In the genomic region with DNA sequence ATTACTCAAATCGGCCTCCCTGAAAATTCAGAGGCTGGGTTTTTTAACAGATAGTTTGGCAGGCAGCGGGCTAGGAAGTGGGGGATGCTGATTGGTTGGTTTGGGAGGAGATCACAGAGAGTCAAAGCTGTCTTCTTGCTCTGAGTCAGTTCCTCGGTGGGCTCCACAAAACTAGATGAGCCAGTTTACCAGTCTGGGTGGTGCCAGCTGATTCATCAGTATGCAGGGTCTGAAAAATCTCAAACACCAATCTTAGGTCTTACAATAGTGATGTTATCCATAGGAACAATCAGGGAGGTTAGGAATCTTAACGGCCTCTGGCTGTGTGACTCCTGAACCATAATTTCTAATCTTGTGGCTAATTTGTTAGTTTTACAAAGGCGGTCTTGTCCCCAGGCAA, we compare ENCODE assay signal across 26 cellular contexts.
"Had no signal": no experiment of that assay in that cellular context is flagged by ENCODE, and none has a peak within 500 bp of the region (broad histone marks: within the 10 kb centered on the region; RNA-seq: fewer than 3 reads in every experiment).

No MANE protein-coding gene starts in this region.

- H3K27ac Mint-ChIP-seq: activated naive CD4-positive, alpha-beta T cell treated with anti-CD3 and anti-CD28 coated beads, Interleukin-2, amount 50 U/mL, for 72 hours; activated T-cell treated with anti-CD3 and anti-CD28 coated beads, Interleukin-2, amount 50 U/mL, for 24 hours; activated T-helper 17 cell treated with anti-CD3 and anti-CD28 coated beads, Interleukin-2, amount 50 U/mL, for 72 hours; brain; dendritic cell treated with granulocyte-macrophage colony-stimulating factor and Interleukin-4, amounts not matched to agents 40 ng/mL and 50 ng/mL, for 4 days; immature natural killer cell; mesothelial cell of epicardium; natural killer cell; stimulated activated naive B cell treated with anti-CD40 and anti-IgM and Interleukin-4, amounts not matched to agents 10 μg/mL and 1 μg/mL and 100 μg/mL, for 72 hours; WTC11 had no signal

- H3K4me1 ChIP-seq: left lung, parathyroid adenoma, transverse colon, uterus had no signal

- H3K27me3 ChIP-seq: left lung, neutrophil, transverse colon, uterus had no signal

- H3K4me3 ChIP-seq: left lung, lung, skin epidermis, transverse colon, uterus had no signal

- ATAC-seq: activated naive CD4-positive, alpha-beta T cell treated with anti-CD3 and anti-CD28 coated beads, Interleukin-2, amount 50 U/mL, for 72 hours; activated T-helper 17 cell treated with anti-CD3 and anti-CD28 coated beads, Interleukin-2, amount 50 U/mL, for 72 hours; natural killer cell; right cardiac atrium had no signal

- H3K36me3 ChIP-seq: left lung, neutrophil, transverse colon, uterus had no signal

- H2AFZ ChIP-seq: parathyroid adenoma had no signal

- H3K79me2 ChIP-seq: parathyroid adenoma had no signal

- H3K9me3 ChIP-seq: uterus had no signal

- DNase-seq: activated CD8-positive, alpha-beta memory T cell treated with anti-CD3 and anti-CD28 coated beads for 24 hours; activated CD8-positive, alpha-beta memory T cell treated with anti-CD3 and anti-CD28 coated beads, Interleukin-2, amount 50 U/mL, for 4 hours; activated T-cell treated with anti-CD3 and anti-CD28 coated beads, Interleukin-2, amount 50 U/mL, for 24 hours; aorta; caudate nucleus; effector CD4-positive, alpha-beta T cell; foreskin melanocyte; immature natural killer cell; kidney glomerular epithelial cell; left lung; natural killer cell; right cardiac atrium; stimulated activated CD4-positive, alpha-beta T cell treated with anti-CD3 and anti-CD28 coated beads, Interleukin-2, amount 100 ng/mL, for 24 hours; stimulated activated naive B cell treated with anti-CD40 and anti-IgM and Interleukin-4, amounts not matched to agents 10 μg/mL and 1 μg/mL and 100 μg/mL, for 72 hours; transverse colon; uterus had no signal

- H3K27ac ChIP-seq: left lung, neutrophil, parathyroid adenoma, skin epidermis, transverse colon, uterus had no signal

- H3K4me1 Mint-ChIP-seq: activated T-helper 17 cell treated with anti-CD3 and anti-CD28 coated beads, Interleukin-2, amount 50 U/mL, for 72 hours; immature natural killer cell; mesothelial cell of epicardium; natural killer cell; stimulated activated naive B cell treated with anti-CD40 and anti-IgM and Interleukin-4, amounts not matched to agents 10 μg/mL and 1 μg/mL and 100 μg/mL, for 72 hours had no signal

- H3K4me3 Mint-ChIP-seq: activated T-cell treated with anti-CD3 and anti-CD28 coated beads, Interleukin-2, amount 50 U/mL, for 24 hours; activated T-helper 17 cell treated with anti-CD3 and anti-CD28 coated beads, Interleukin-2, amount 50 U/mL, for 72 hours; brain; dendritic cell treated with granulocyte-macrophage colony-stimulating factor and Interleukin-4, amounts not matched to agents 40 ng/mL and 50 ng/mL, for 4 days; immature natural killer cell; mesothelial cell of epicardium; natural killer cell; stimulated activated naive B cell treated with anti-CD40 and anti-IgM and Interleukin-4, amounts not matched to agents 10 μg/mL and 1 μg/mL and 100 μg/mL, for 72 hours; WTC11 had no signal

- H3K27me3 Mint-ChIP-seq: activated T-cell treated with anti-CD3 and anti-CD28 coated beads, Interleukin-2, amount 50 U/mL, for 24 hours; activated T-helper 17 cell treated with anti-CD3 and anti-CD28 coated beads, Interleukin-2, amount 50 U/mL, for 72 hours; brain; dendritic cell treated with granulocyte-macrophage colony-stimulating factor and Interleukin-4, amounts not matched to agents 40 ng/mL and 50 ng/mL, for 4 days; stimulated activated naive B cell treated with anti-CD40 and anti-IgM and Interleukin-4, amounts not matched to agents 10 μg/mL and 1 μg/mL and 100 μg/mL, for 72 hours had no signal

- H3K9ac ChIP-seq: parathyroid adenoma had no signal

- H3K36me3 Mint-ChIP-seq: activated naive CD4-positive, alpha-beta T cell treated with anti-CD3 and anti-CD28 coated beads, Interleukin-2, amount 50 U/mL, for 72 hours; brain; immature natural killer cell; mesothelial cell of epicardium; natural killer cell; stimulated activated naive B cell treated with anti-CD40 and anti-IgM and Interleukin-4, amounts not matched to agents 10 μg/mL and 1 μg/mL and 100 μg/mL, for 72 hours had no signal
